In the genomic region with DNA sequence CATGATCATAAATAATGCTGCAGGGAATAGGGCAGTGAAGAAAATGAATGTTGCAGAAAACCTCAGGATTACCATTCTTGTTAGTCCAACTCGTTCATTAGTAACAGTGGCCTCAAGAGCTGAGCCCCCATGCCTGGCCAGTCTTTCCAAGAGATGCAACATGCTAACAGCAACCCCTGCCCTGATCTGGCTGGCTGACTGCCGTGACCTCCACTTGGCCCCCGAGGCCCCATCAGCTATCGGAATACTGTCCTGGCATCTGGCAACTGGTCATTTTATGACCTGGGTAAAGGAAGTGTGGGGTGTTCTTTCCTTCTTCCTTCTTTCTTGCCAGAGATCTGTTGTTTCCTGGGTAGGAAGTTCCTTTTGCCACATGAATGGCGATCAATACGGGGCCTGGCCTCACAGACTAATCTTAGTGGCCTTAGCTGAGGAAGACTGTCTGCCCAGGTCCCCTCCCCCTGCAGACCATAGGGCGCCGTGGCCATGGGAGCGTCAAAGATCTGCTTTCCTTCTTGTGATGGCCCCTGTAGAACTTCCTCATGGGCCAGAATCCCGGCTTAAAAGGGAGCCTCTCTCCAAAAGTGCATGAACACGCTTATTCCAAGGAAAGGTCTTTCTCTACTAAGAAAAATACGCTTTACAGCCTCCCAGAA, we compare ENCODE assay signal across 16 cellular contexts.
"Had no signal": no experiment of that assay in that cellular context is flagged by ENCODE, and none has a peak within 500 bp of the region (broad histone marks: within the 10 kb centered on the region; RNA-seq: fewer than 3 reads in every experiment).

No MANE protein-coding gene starts in this region.

- ATAC-seq: left colon, sciatic nerve, T-cell had no signal

- H3K9me3 Mint-ChIP-seq: activated B cell treated with CpG ODN at 0.5 μM for 24 hours; activated T-helper 2 cell treated with anti-CD3 and anti-CD28 coated beads, Interferon-gamma antibody, Interleukin-2, Interleukin-4, amounts not matched to agents 10 μg/mL and 5 μg/mL and 100 μg/mL, durations not matched to agents 14 hours and 24 hours and 36 hours; naive B cell; T-cell had no signal

- H3K4me3 ChIP-seq: ascending aorta, esophagus squamous epithelium, lung, prostate gland, transverse colon had no signal

- H3K27me3 ChIP-seq: ascending aorta, esophagus squamous epithelium, transverse colon had no signal

- H3K4me3 Mint-ChIP-seq: activated B cell treated with CpG ODN at 0.5 μM for 24 hours, T-cell had no signal

- H3K9me3 ChIP-seq: ascending aorta, esophagus squamous epithelium, prostate gland, transverse colon had no signal

- DNase-seq: activated B cell treated with CpG ODN at 0.5 μM for 24 hours; activated CD4-positive, alpha-beta T cell treated with anti-CD3 and anti-CD28 coated beads, Interleukin-2, amount 50 U/mL, for 1 hour; esophagus squamous epithelium; foreskin fibroblast; left colon; naive B cell; stimulated activated CD4-positive, alpha-beta T cell treated with anti-CD3 and anti-CD28 coated beads, Interleukin-2, amount 100 ng/mL, for 24 hours; stimulated activated naive CD4-positive, alpha-beta T cell; substantia nigra; T-cell; transverse colon had no signal

- H3K27me3 Mint-ChIP-seq: activated B cell treated with CpG ODN at 0.5 μM for 24 hours, naive B cell, T-cell had no signal

- H3K27ac Mint-ChIP-seq: activated B cell treated with CpG ODN at 0.5 μM for 24 hours; activated T-helper 2 cell treated with anti-CD3 and anti-CD28 coated beads, Interferon-gamma antibody, Interleukin-2, Interleukin-4, amounts not matched to agents 10 μg/mL and 5 μg/mL and 100 μg/mL, durations not matched to agents 14 hours and 24 hours and 36 hours had no signal

- H3K36me3 Mint-ChIP-seq: naive B cell, T-cell had no signal

- H3K36me3 ChIP-seq: ascending aorta, esophagus squamous epithelium, prostate gland, transverse colon had no signal

- H3K4me1 ChIP-seq: prostate gland had no signal

- H3K27ac ChIP-seq: ascending aorta, esophagus squamous epithelium, prostate gland, transverse colon had no signal
